ENCODE assay signal across 1 cellular context in genomic region chr6:6725834-6726194, GRCh38.
TF ChIP-seq lines count a peak whose summit lies in the region.

No MANE protein-coding gene starts in this region.

TF ChIP-seq in GM23338, 12 proteins besides CTCF, POLR2A, EP300 and RAD21 (continued from another document):
- TF ChIP-seq, protein P1, sequence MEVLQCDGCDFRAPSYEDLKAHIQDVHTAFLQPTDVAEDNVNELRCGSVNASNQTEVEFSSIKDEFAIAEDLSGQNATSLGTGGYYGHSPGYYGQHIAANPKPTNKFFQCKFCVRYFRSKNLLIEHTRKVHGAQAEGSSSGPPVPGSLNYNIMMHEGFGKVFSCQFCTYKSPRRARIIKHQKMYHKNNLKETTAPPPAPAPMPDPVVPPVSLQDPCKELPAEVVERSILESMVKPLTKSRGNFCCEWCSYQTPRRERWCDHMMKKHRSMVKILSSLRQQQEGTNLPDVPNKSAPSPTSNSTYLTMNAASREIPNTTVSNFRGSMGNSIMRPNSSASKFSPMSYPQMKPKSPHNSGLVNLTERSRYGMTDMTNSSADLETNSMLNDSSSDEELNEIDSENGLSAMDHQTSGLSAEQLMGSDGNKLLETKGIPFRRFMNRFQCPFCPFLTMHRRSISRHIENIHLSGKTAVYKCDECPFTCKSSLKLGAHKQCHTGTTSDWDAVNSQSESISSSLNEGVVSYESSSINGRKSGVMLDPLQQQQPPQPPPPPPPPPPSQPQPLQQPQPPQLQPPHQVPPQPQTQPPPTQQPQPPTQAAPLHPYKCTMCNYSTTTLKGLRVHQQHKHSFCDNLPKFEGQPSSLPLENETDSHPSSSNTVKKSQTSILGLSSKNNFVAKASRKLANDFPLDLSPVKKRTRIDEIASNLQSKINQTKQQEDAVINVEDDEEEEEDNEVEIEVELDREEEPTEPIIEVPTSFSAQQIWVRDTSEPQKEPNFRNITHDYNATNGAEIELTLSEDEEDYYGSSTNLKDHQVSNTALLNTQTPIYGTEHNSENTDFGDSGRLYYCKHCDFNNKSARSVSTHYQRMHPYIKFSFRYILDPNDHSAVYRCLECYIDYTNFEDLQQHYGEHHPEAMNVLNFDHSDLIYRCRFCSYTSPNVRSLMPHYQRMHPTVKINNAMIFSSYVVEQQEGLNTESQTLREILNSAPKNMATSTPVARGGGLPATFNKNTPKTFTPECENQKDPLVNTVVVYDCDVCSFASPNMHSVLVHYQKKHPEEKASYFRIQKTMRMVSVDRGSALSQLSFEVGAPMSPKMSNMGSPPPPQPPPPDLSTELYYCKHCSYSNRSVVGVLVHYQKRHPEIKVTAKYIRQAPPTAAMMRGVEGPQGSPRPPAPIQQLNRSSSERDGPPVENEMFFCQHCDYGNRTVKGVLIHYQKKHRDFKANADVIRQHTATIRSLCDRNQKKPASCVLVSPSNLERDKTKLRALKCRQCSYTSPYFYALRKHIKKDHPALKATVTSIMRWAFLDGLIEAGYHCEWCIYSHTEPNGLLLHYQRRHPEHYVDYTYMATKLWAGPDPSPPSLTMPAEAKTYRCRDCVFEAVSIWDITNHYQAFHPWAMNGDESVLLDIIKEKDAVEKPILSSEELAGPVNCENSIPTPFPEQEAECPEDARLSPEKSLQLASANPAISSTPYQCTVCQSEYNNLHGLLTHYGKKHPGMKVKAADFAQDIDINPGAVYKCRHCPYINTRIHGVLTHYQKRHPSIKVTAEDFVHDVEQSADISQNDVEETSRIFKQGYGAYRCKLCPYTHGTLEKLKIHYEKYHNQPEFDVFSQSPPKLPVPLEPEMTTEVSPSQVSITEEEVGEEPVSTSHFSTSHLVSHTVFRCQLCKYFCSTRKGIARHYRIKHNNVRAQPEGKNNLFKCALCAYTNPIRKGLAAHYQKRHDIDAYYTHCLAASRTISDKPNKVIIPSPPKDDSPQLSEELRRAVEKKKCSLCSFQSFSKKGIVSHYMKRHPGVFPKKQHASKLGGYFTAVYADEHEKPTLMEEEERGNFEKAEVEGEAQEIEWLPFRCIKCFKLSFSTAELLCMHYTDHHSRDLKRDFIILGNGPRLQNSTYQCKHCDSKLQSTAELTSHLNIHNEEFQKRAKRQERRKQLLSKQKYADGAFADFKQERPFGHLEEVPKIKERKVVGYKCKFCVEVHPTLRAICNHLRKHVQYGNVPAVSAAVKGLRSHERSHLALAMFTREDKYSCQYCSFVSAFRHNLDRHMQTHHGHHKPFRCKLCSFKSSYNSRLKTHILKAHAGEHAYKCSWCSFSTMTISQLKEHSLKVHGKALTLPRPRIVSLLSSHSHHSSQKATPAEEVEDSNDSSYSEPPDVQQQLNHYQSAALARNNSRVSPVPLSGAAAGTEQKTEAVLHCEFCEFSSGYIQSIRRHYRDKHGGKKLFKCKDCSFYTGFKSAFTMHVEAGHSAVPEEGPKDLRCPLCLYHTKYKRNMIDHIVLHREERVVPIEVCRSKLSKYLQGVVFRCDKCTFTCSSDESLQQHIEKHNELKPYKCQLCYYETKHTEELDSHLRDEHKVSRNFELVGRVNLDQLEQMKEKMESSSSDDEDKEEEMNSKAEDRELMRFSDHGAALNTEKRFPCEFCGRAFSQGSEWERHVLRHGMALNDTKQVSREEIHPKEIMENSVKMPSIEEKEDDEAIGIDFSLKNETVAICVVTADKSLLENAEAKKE (CRISPR knock-in tag; IDR thresholded peaks at IDR 0.05) = no peak
- TF ChIP-seq EZH2phosphoT487 (IDR thresholded peaks at IDR 0.05; ENCODE audit: unreplicated experiment) (no peak), CREB1 (CRISPR knock-in tag; IDR thresholded peaks at IDR 0.05; ENCODE audit: low read depth) (no peak), NANOG (IDR thresholded peaks at IDR 0.05; ENCODE audit: borderline replicate concordance) (no peak), POLR2AphosphoS5 (IDR thresholded peaks at IDR 0.05; ENCODE audit: low read depth) (no peak), ZNF114 (CRISPR knock-in tag; IDR thresholded peaks at IDR 0.05) (no peak), JUNB (IDR thresholded peaks at IDR 0.05; ENCODE audit: unreplicated experiment) (no peak)
